28 cellular contexts compared by ENCODE assay signal in genomic region chr16:78146807-78147206, GRCh38.
"Had no signal": no experiment of that assay in that cellular context is flagged by ENCODE, and none has a peak within 500 bp of the region (broad histone marks: within the 10 kb centered on the region; RNA-seq: fewer than 3 reads in every experiment).

No MANE protein-coding gene starts in this region.

- H3K27ac Mint-ChIP-seq: mesothelial cell of epicardium; naive B cell; natural killer cell treated with Interleukin-12 subunit alpha and Interleukin-12 subunit beta and Interleukin-15 and Interleukin-18, amount 100 ng/mL, for 72 hours; neural progenitor cell; stimulated activated naive B cell treated with anti-CD40 and anti-IgM and Interleukin-4, amounts not matched to agents 10 μg/mL and 1 μg/mL and 100 μg/mL, for 72 hours; stimulated activated naive CD8-positive, alpha-beta T cell treated with anti-CD3 and anti-CD28 coated beads, Interleukin-15, Interleukin-2, amounts not matched to agents 100 ng/mL and 50 ng/mL, for 24 hours had no signal

- H3K4me2 ChIP-seq: neural progenitor cell had no signal

- H3K36me3 ChIP-seq: gastroesophageal sphincter, heart right ventricle, left lung, neural progenitor cell, spleen, thoracic aorta, upper lobe of left lung had no signal

- H3K36me3 Mint-ChIP-seq: mesothelial cell of epicardium; natural killer cell treated with Interleukin-12 subunit alpha and Interleukin-12 subunit beta and Interleukin-15 and Interleukin-18, amount 100 ng/mL, for 72 hours; neural progenitor cell had no signal

- H3K27me3 Mint-ChIP-seq: naive B cell; natural killer cell treated with Interleukin-12 subunit alpha and Interleukin-12 subunit beta and Interleukin-15 and Interleukin-18, amount 100 ng/mL, for 72 hours; stimulated activated naive B cell treated with anti-CD40 and anti-IgM and Interleukin-4, amounts not matched to agents 10 μg/mL and 1 μg/mL and 100 μg/mL, for 72 hours; stimulated activated naive CD8-positive, alpha-beta T cell treated with anti-CD3 and anti-CD28 coated beads, Interleukin-15, Interleukin-2, amounts not matched to agents 100 ng/mL and 50 ng/mL, for 24 hours had no signal

- H3K9me3 Mint-ChIP-seq: mesothelial cell of epicardium; naive B cell; natural killer cell treated with Interleukin-12 subunit alpha and Interleukin-12 subunit beta and Interleukin-15 and Interleukin-18, amount 100 ng/mL, for 72 hours; neural progenitor cell; stimulated activated naive B cell treated with anti-CD40 and anti-IgM and Interleukin-4, amounts not matched to agents 10 μg/mL and 1 μg/mL and 100 μg/mL, for 72 hours; stimulated activated naive CD8-positive, alpha-beta T cell treated with anti-CD3 and anti-CD28 coated beads, Interleukin-15, Interleukin-2, amounts not matched to agents 100 ng/mL and 50 ng/mL, for 24 hours had no signal

- H3K9me3 ChIP-seq: gastroesophageal sphincter, heart right ventricle, left lung, mucosa of descending colon, psoas muscle, spleen, thoracic aorta, tibial nerve, upper lobe of left lung had no signal

- H3K4me1 ChIP-seq: gastroesophageal sphincter, left lung, neural progenitor cell, psoas muscle, spleen, upper lobe of left lung had no signal

- H2AFZ ChIP-seq: neural progenitor cell had no signal

- DNase-seq: dermis blood vessel endothelial cell; effector memory CD4-positive, alpha-beta T cell; foreskin fibroblast; glutamatergic neuron; heart right ventricle; hippocampal formation; left cardiac atrium; left lung; mesenchymal stem cell; mucosa of descending colon; naive B cell; psoas muscle; right cardiac atrium; spleen; stimulated activated CD4-positive, alpha-beta T cell treated with anti-CD3 and anti-CD28 coated beads, Interleukin-4, amount 100 ng/mL, for 4 hours; stimulated activated naive B cell treated with anti-CD40 and anti-IgM and Interleukin-4, amounts not matched to agents 10 μg/mL and 1 μg/mL and 100 μg/mL, for 72 hours; upper lobe of left lung had no signal

- H3K9ac ChIP-seq: neural progenitor cell had no signal

- FAIRE-seq: islet of Langerhans, urothelium cell line had no signal

- H3K27ac ChIP-seq: coronary artery, gastroesophageal sphincter, heart right ventricle, left lung, neural progenitor cell, psoas muscle, skin epidermis, spleen, thoracic aorta, tibial nerve, upper lobe of left lung had no signal

- H3K27me3 ChIP-seq: gastroesophageal sphincter, heart right ventricle, left lung, neural progenitor cell, spleen, tibial nerve, upper lobe of left lung had no signal

- H3K4me3 ChIP-seq: coronary artery, gastroesophageal sphincter, heart right ventricle, left lung, mucosa of descending colon, neural progenitor cell, psoas muscle, skin epidermis, spleen, thoracic aorta, tibial nerve, upper lobe of left lung had no signal

- H3K4me3 Mint-ChIP-seq: mesothelial cell of epicardium; natural killer cell treated with Interleukin-12 subunit alpha and Interleukin-12 subunit beta and Interleukin-15 and Interleukin-18, amount 100 ng/mL, for 72 hours; neural progenitor cell; stimulated activated naive B cell treated with anti-CD40 and anti-IgM and Interleukin-4, amounts not matched to agents 10 μg/mL and 1 μg/mL and 100 μg/mL, for 72 hours; stimulated activated naive CD8-positive, alpha-beta T cell treated with anti-CD3 and anti-CD28 coated beads, Interleukin-15, Interleukin-2, amounts not matched to agents 100 ng/mL and 50 ng/mL, for 24 hours had no signal

- H3K4me1 Mint-ChIP-seq: mesothelial cell of epicardium, neural progenitor cell had no signal

- ATAC-seq: gastroesophageal sphincter; heart right ventricle; left cardiac atrium; left lung; mucosa of descending colon; natural killer cell treated with Interleukin-12 subunit alpha and Interleukin-12 subunit beta and Interleukin-15 and Interleukin-18, amount 100 ng/mL, for 72 hours; psoas muscle; right cardiac atrium; stimulated activated naive B cell treated with anti-CD40 and anti-IgM and Interleukin-4, amounts not matched to agents 10 μg/mL and 1 μg/mL and 100 μg/mL, for 72 hours had no signal
